ENCODE assay signal across 17 cellular contexts in the genomic region with DNA sequence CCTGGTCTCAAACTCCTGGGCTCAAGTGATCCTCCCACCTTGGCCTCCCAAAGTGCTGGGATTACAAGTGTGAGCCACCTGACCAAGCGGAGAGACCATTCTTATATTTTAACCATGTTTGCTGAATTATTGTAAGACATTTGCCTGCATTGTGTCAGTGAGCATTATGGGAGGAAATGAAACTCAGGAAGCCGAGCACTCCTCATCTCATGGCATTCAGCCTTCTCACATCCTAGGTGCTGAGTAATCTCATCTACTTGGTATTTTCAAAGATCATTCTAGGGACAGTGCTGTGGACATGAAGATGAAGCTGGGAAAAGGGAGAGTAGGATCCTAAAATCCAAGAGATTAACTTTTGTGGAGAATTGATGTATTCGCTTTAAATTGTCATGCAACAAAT.
"Had no signal": no experiment of that assay in that cellular context is flagged by ENCODE, and none has a peak within 500 bp of the region (broad histone marks: within the 10 kb centered on the region; RNA-seq: fewer than 3 reads in every experiment).

No MANE protein-coding gene starts in this region.

- H3K36me3 ChIP-seq: brain microvascular endothelial cell, gastrocnemius medialis, heart right ventricle, pancreas had no signal

- H3K9me3 ChIP-seq: gastrocnemius medialis, heart right ventricle, pancreas had no signal

- H3K27me3 ChIP-seq: brain microvascular endothelial cell, gastrocnemius medialis, heart right ventricle, pancreas had no signal

- DNase-seq: activated CD4-positive, alpha-beta T cell treated with anti-CD3 and anti-CD28 coated beads, Interleukin-2, amount 50 U/mL, for 4 hours; activated naive CD4-positive, alpha-beta T cell; activated naive CD8-positive, alpha-beta T cell treated with anti-CD3 and anti-CD28 coated beads, Interleukin-2, amount 10 ng/mL, durations not matched to agents 7 days and 5 days; activated T-cell treated with anti-CD3 and anti-CD28 coated beads for 4 hours; brain microvascular endothelial cell; gastrocnemius medialis; heart right ventricle; left colon; naive B cell; pancreas; stimulated activated CD4-positive, alpha-beta T cell treated with anti-CD3 and anti-CD28 coated beads, Interleukin-2, amount 100 ng/mL, for 48 hours; T-helper 9 cell had no signal

- H3K4me3 ChIP-seq: gastrocnemius medialis, heart right ventricle, lung, pancreas had no signal

- ATAC-seq: activated CD4-positive, CD25-positive, alpha-beta regulatory T cell treated with anti-CD3 and anti-CD28 coated beads, Interleukin-2, amount 50 U/mL, for 24 hours; gastrocnemius medialis; heart right ventricle; left colon; stimulated activated memory B cell treated with anti-CD40 and anti-IgM and Interleukin-4, amounts not matched to agents 10 μg/mL and 1 μg/mL and 100 μg/mL, for 72 hours had no signal

- H3K27ac ChIP-seq: brain microvascular endothelial cell, epithelial cell of prostate, gastrocnemius medialis, heart right ventricle, pancreas had no signal

- H3K4me1 ChIP-seq: gastrocnemius medialis, pancreas had no signal

- FAIRE-seq: islet of Langerhans, pancreas had no signal
